28 cellular contexts compared by ENCODE assay signal in the genomic region with DNA sequence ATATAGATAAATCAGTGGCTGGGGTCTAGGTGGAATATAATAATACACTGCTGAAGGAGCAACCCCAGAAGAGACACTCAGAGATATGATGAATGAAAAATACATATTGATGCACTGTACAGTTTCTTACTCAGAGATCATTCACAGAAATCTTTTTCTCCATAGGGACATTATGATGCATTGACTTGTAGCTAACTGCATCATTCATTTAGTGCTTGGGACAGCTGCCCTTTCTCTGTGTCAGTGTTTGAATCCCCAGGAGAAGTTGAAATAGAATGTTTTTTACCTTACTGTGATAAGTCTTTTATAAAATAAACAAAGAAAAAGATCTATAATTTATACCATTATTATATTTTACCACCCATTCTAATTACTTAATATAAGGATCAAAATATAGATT.
"Had no signal": no experiment of that assay in that cellular context is flagged by ENCODE, and none has a peak within 500 bp of the region (broad histone marks: within the 10 kb centered on the region; RNA-seq: fewer than 3 reads in every experiment).

No MANE protein-coding gene starts in this region.

- H3K4me1 ChIP-seq: adrenal gland had no signal

- H3K9me3 Mint-ChIP-seq: activated CD4-positive, alpha-beta T cell treated with anti-CD3 and anti-CD28 coated beads, Interleukin-2, amount 10 ng/mL, durations not matched to agents 24 days and 14 days; activated CD8-positive, alpha-beta T cell treated with anti-CD3 and anti-CD28 coated beads for 36 hours; activated T-cell treated with anti-CD3 and anti-CD28 coated beads, Interleukin-2, amount 50 U/mL, for 24 hours; activated T-helper 2 cell treated with anti-CD3 and anti-CD28 coated beads, Interferon-gamma antibody, Interleukin-2, Interleukin-4, amounts not matched to agents 10 μg/mL and 5 μg/mL and 100 μg/mL, durations not matched to agents 14 hours and 24 hours and 36 hours; T-helper 2 cell treated with Interferon-gamma antibody and Interleukin-4, amounts not matched to agents 5 μg/mL and 100 μg/mL, for 36 hours had no signal

- ATAC-seq: activated CD8-positive, alpha-beta T cell treated with anti-CD3 and anti-CD28 coated beads for 36 hours; activated naive CD4-positive, alpha-beta T cell treated with anti-CD3 and anti-CD28 coated beads, Interleukin-2, amount 50 U/mL, for 72 hours; PC-3; Right ventricle myocardium inferior had no signal

- H3K9me3 ChIP-seq: adrenal gland, MG63 had no signal

- H3K27ac ChIP-seq: adrenal gland, brain microvascular endothelial cell, RWPE1 had no signal

- H3K36me3 Mint-ChIP-seq: activated naive CD4-positive, alpha-beta T cell treated with anti-CD3 and anti-CD28 coated beads, Interleukin-2, amount 50 U/mL, for 72 hours had no signal

- H3K4me3 ChIP-seq: adrenal gland, MG63 had no signal

- H3K27me3 ChIP-seq: adrenal gland, brain microvascular endothelial cell, MG63 had no signal

- H3K27me3 Mint-ChIP-seq: activated CD4-positive, alpha-beta T cell treated with anti-CD3 and anti-CD28 coated beads, Interleukin-2, amount 10 ng/mL, durations not matched to agents 24 days and 14 days; activated CD8-positive, alpha-beta T cell treated with anti-CD3 and anti-CD28 coated beads for 36 hours; activated T-cell treated with anti-CD3 and anti-CD28 coated beads, Interleukin-2, amount 50 U/mL, for 24 hours had no signal

- H3K27ac Mint-ChIP-seq: activated CD4-positive, alpha-beta T cell treated with anti-CD3 and anti-CD28 coated beads, Interleukin-2, amount 10 ng/mL, durations not matched to agents 24 days and 14 days; activated CD8-positive, alpha-beta T cell treated with anti-CD3 and anti-CD28 coated beads for 36 hours; activated naive CD4-positive, alpha-beta T cell treated with anti-CD3 and anti-CD28 coated beads for 36 hours; activated naive CD4-positive, alpha-beta T cell treated with anti-CD3 and anti-CD28 coated beads, Interleukin-2, amount 50 U/mL, for 72 hours; activated T-cell treated with anti-CD3 and anti-CD28 coated beads, Interleukin-2, amount 50 U/mL, for 24 hours; activated T-helper 2 cell treated with anti-CD3 and anti-CD28 coated beads, Interferon-gamma antibody, Interleukin-2, Interleukin-4, amounts not matched to agents 10 μg/mL and 5 μg/mL and 100 μg/mL, durations not matched to agents 14 hours and 24 hours and 36 hours; T-helper 2 cell treated with Interferon-gamma antibody and Interleukin-4, amounts not matched to agents 5 μg/mL and 100 μg/mL, for 36 hours had no signal

- H3K4me1 Mint-ChIP-seq: activated CD4-positive, alpha-beta T cell treated with anti-CD3 and anti-CD28 coated beads, Interleukin-2, amount 10 ng/mL, durations not matched to agents 24 days and 14 days had no signal

- H3K4me3 Mint-ChIP-seq: activated CD4-positive, alpha-beta T cell treated with anti-CD3 and anti-CD28 coated beads, Interleukin-2, amount 10 ng/mL, durations not matched to agents 24 days and 14 days; activated CD8-positive, alpha-beta T cell treated with anti-CD3 and anti-CD28 coated beads for 36 hours; activated naive CD4-positive, alpha-beta T cell treated with anti-CD3 and anti-CD28 coated beads for 36 hours; activated T-cell treated with anti-CD3 and anti-CD28 coated beads, Interleukin-2, amount 50 U/mL, for 24 hours; T-helper 2 cell treated with Interferon-gamma antibody and Interleukin-4, amounts not matched to agents 5 μg/mL and 100 μg/mL, for 36 hours had no signal

- H3K36me3 ChIP-seq: adrenal gland, brain microvascular endothelial cell, MG63 had no signal

- DNase-seq: activated CD4-positive, alpha-beta T cell treated with anti-CD3 and anti-CD28 coated beads, Interleukin-2, amount 10 ng/mL, durations not matched to agents 24 days and 14 days; activated CD4-positive, alpha-beta T cell treated with anti-CD3 and anti-CD28 coated beads, Interleukin-2, amount 50 U/mL, for 4 hours; activated CD8-positive, alpha-beta T cell treated with anti-CD3 and anti-CD28 coated beads for 36 hours; activated gamma-delta T cell; activated naive CD4-positive, alpha-beta T cell treated with anti-CD3 and anti-CD28 coated beads for 36 hours; activated T-cell treated with anti-CD3 and anti-CD28 coated beads, Interleukin-2, amount 50 U/mL, for 24 hours; adrenal gland; central memory CD4-positive, alpha-beta T cell; Karpas-422; NCI-H1048; NCI-H1105 treated with DMSO at 0.1 percent for 48 hours; NCI-H1436; NCI-H1694; NCI-H1930; NCI-H2081 treated with DMSO at 0.1 percent for 48 hours; NCI-H446 treated with DMSO at 0.1 percent for 48 hours; NCI-H524; NCI-H69; NCI-H82; SIG-M5 had no signal
